Comparison of ENCODE assay signal across 13 cellular contexts in genomic region chr7:30237271-30237695, GRCh38. TPM values are rescaled to one million over a fixed set of nuclear protein-coding genes. Genes with fewer than 3 reads are reported as not detected.
DNase-seq lines count a peak whose midpoint lies in the region; ATAC-seq and TF ChIP-seq lines count a peak whose summit lies in the region.
"Had no signal": no experiment of that assay in that cellular context is flagged by ENCODE, and none has a peak within 500 bp of the region (broad histone marks: within the 10 kb centered on the region; RNA-seq: fewer than 3 reads in every experiment).

No MANE protein-coding gene starts in this region.

- TF ChIP-seq POLR2A in erythroblast (IDR thresholded peaks at IDR 0.05; ENCODE audit: low read length), result no peak

- ATAC-seq in GM18520 (IDR thresholded peaks at IDR 0.05; ENCODE audit: unreplicated experiment) (peak; percentile 36), esophagus mucosa (peak; percentile 73), GM21526 (IDR thresholded peaks at IDR 0.05; ENCODE audit: low FRiP score, unreplicated experiment) (no peak)
- ATAC-seq: Panc1 had no signal

- DNase-seq in COLO668 (lab: John Stamatoyannopoulos, UW; ENCODE audit: unreplicated experiment) (peak; percentile 84), NCI-H146 treated with DMSO at 0.1 percent for 48 hours (lab: John Stamatoyannopoulos, UW; ENCODE audit: unreplicated experiment) (peak; percentile 67), NCI-H82 treated with DMSO at 0.1 percent for 48 hours (lab: John Stamatoyannopoulos, UW; ENCODE audit: unreplicated experiment) (no peak), erythroblast (lab: John Stamatoyannopoulos, UW) (no peak), GM10266 (ENCODE audit: extremely low spot score) (no peak)
- DNase-seq: CD4-positive, CD25-positive, alpha-beta regulatory T cell; foreskin fibroblast; HCEC 1CT; kidney had no signal

- no peak for TF ChIP-seq CTCF in GM10266 (IDR thresholded peaks at IDR 0.05; ENCODE audit: control insufficient read depth, insufficient read depth, low read depth, missing control alignments)

RNA-seq across cellular contexts. Expression of gene ZNRF2, which starts 47.1 kb away (rescaled TPM):
- total RNA-seq in esophagus mucosa, result 14.5 TPM

Comparison
In these comparisons a context has a peak if more than half of its experiments do, and no peak if none do; other contexts are left out.
1. DNase-seq: peak in COLO668 (single experiment) and NCI-H146 treated with DMSO at 0.1 percent for 48 hours (single experiment); none in NCI-H82 treated with DMSO at 0.1 percent for 48 hours (single experiment), erythroblast (0 of 2) and GM10266 (single experiment).